ENCODE assay signal across 34 cellular contexts in the genomic region with DNA sequence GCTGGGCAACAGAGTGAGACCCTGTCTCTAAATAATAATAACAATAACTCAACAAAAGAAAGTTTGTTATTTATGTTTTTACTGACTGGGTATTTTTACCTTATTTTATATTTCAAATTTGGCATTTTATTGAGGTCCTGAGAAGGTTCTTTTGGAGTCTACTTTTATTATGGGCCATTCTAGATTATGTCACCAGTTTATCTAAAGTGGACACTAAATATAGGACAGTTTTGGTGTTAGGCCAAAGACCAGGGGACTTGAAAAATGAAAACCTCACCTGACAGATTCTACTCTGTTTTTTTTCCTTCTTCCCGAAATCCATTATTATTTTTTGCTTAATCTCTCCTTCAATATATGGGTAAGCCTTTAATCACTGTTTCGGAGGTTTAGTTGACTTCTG.
"Had no signal": no experiment of that assay in that cellular context is flagged by ENCODE, and none has a peak within 500 bp of the region (broad histone marks: within the 10 kb centered on the region; RNA-seq: fewer than 3 reads in every experiment).

No MANE protein-coding gene starts in this region.

- H3K27ac ChIP-seq: adrenal gland, body of pancreas, brain microvascular endothelial cell, VCaP had no signal

- H3K9me3 ChIP-seq: adrenal gland, body of pancreas, breast epithelium had no signal

- ATAC-seq: activated CD8-positive, alpha-beta T cell treated with anti-CD3 and anti-CD28 coated beads for 36 hours; activated naive CD4-positive, alpha-beta T cell treated with anti-CD3 and anti-CD28 coated beads, Interleukin-2, amount 50 U/mL, for 72 hours; activated T-cell treated with anti-CD3 and anti-CD28 coated beads, Interleukin-2, amount 50 U/mL, for 4 hours; activated T-cell treated with anti-CD3 and anti-CD28 coated beads, Interleukin-2, amount 50 U/mL, for 72 hours; activated T-helper 17 cell treated with anti-CD3 and anti-CD28 coated beads, Interleukin-2, amount 50 U/mL, for 72 hours; body of pancreas had no signal

- DNase-seq: activated B cell treated with CpG ODN at 0.5 μM for 24 hours; activated CD4-positive, alpha-beta memory T cell treated with anti-CD3 and anti-CD28 coated beads for 36 hours; activated CD4-positive, alpha-beta T cell treated with anti-CD3 and anti-CD28 coated beads for 4 hours; activated CD4-positive, alpha-beta T cell treated with anti-CD3 and anti-CD28 coated beads, Interleukin-2, amount 10 ng/mL, durations not matched to agents 24 days and 14 days; activated CD4-positive, alpha-beta T cell treated with anti-CD3 and anti-CD28 coated beads, Interleukin-2, amount 50 U/mL, for 1 hour; activated CD4-positive, alpha-beta T cell treated with anti-CD3 and anti-CD28 coated beads, Interleukin-2, amount 50 U/mL, for 4 hours; activated CD4-positive, CD25-positive, alpha-beta regulatory T cell treated with anti-CD3 and anti-CD28 coated beads, Interleukin-2, amount 50 U/mL, for 72 hours; activated CD8-positive, alpha-beta memory T cell treated with anti-CD3 and anti-CD28 coated beads, Interleukin-2, amount 50 U/mL, for 4 hours; activated CD8-positive, alpha-beta T cell treated with anti-CD3 and anti-CD28 coated beads for 36 hours; activated effector memory CD4-positive, alpha-beta T cell treated with anti-CD3 and anti-CD28 coated beads, Interleukin-2, amount 50 U/mL, for 16 hours; activated gamma-delta T cell treated with Interleukin-2 at 50 U/mL for 16 hours; activated naive CD4-positive, alpha-beta T cell; activated naive CD4-positive, alpha-beta T cell treated with anti-CD3 and anti-CD28 coated beads for 36 hours; activated naive CD4-positive, alpha-beta T cell treated with anti-CD3 and anti-CD28 coated beads, Interleukin-2, amount 50 U/mL, for 16 hours; activated naive CD8-positive, alpha-beta T cell treated with anti-CD3 and anti-CD28 coated beads for 36 hours; activated T-cell treated with anti-CD3 and anti-CD28 coated beads for 4 hours; activated T-cell treated with anti-CD3 and anti-CD28 coated beads, Interleukin-2, amount 50 U/mL, for 1 hour; activated T-cell treated with anti-CD3 and anti-CD28 coated beads, Interleukin-2, amount 50 U/mL, for 4 hours; activated T-cell treated with anti-CD3 and anti-CD28 coated beads, Interleukin-2, amount 50 U/mL, for 72 hours; adrenal gland; amniotic stem cell; aorta; body of pancreas; brain microvascular endothelial cell; caudate nucleus; T-helper 1 cell; T-helper 2 cell; T-helper 9 cell had no signal

- H3K27me3 ChIP-seq: adrenal gland, body of pancreas, brain microvascular endothelial cell, breast epithelium had no signal

- H3K36me3 ChIP-seq: adrenal gland, brain microvascular endothelial cell, breast epithelium had no signal

- H3K4me3 ChIP-seq: adrenal gland, body of pancreas, breast epithelium had no signal

- FAIRE-seq: astrocyte, TTC549 had no signal
